In the genomic region with DNA sequence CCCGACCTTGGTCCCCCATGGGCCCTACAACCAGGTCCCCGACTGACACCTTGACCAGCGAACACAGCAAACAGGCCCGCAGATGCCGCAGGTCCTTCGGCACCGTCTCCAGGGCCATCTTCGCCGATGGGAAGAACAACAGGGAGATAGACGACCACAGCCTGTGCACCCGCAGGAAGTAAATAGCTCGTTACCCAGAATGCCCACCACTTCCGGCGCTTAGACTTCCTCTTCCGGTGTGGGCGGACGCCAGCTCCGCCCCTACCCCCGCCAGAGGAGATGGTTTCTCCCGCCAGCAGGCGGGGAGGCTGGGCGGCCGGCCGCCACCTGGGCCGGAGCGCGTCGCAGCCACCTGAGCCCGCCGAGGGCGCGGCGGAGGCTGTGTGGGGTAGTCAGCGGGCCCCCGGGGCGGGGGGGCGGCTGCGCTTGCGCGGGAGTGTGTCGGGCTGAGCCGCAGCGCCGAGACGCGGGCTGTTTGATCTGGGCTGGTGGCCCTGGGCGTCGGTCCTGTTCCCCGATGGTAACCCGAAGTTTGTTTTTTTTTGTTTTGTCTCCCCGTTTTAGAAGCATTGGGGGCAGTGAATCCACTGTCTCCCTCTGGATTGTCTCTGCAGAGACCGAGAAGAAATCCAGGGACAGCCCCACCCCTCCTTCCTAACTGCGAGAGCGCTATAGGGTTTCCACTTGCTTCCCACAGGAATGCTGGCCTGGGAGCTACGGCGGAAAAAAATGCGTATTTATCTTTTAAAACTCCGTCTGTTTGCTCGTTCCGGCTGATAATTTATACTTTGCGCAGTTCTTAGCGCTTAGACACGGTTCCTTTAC, we compare ENCODE assay signal across 8 cellular contexts. TPM values are rescaled to one million over a fixed set of nuclear protein-coding genes. Genes with fewer than 3 reads are reported as not detected.
A peak's percentile ranks its signal among the peaks of the same experiment; 100 is the strongest.
DNase-seq lines count a peak whose midpoint lies in the region; ATAC-seq and TF ChIP-seq lines count a peak whose summit lies in the region.

SUPT4H1 (minus strand) TSS at position 184 of the 825 bp plus-strand sequence; CDS start at position 118, 66 bp downstream.

- CTCF ChIA-PET in activated B cell treated with CpG ODN at 0.5 μM for 24 hours (lab: Charles Lee) = interaction anchor here (0.8 to 3.1 kb wide), 12 partner anchors 8 to 161 kb away, joined by 3 to 42 read pairs (median 6); partner anchors contain the start of genes MTMR4 and RNF43

- POLR2A ChIA-PET in activated B cell treated with CpG ODN at 0.5 μM for 24 hours (lab: Charles Lee) = interaction anchor here (0.5 to 8.6 kb wide), 21 partner anchors 8 to 1479 kb away, joined by 3 to 859 read pairs (median 6); partner anchors contain the start of genes HSF5, MKS1, MTMR4 and RAD51C

- no peaks in the 10 kb centered on the region for H3K9me3 Mint-ChIP-seq in activated B cell treated with CpG ODN at 0.5 μM for 24 hours

- H3K4me3 Mint-ChIP-seq in activated B cell treated with CpG ODN at 0.5 μM for 24 hours = peak within 1 kb of the TSS; percentile 100

- peak within 1 kb of the TSS; percentile 97 for H3K27ac Mint-ChIP-seq in activated B cell treated with CpG ODN at 0.5 μM for 24 hours

- H3K36me3 ChIP-seq in spleen = peaks cover 5 to 39% (median 38%) of the 10 kb centered on the region in 6 donors

- peaks cover 49% of the 10 kb centered on the region for H3K4me1 Mint-ChIP-seq in activated B cell treated with CpG ODN at 0.5 μM for 24 hours

- H3K4me3 ChIP-seq in spleen = peak within 1 kb of the TSS; percentile 71 to 96 (median 87)

- no peaks in the 10 kb centered on the region for H3K27me3 ChIP-seq in spleen (replicated peaks in 1 of 7)

- DNase-seq in AG09319 (ENCODE audit: extremely low read depth, low read depth) (peak; percentile 76), NCI-H2227 treated with DMSO at 0.1 percent for 48 hours (lab: John Stamatoyannopoulos, UW) (peak; percentile 92), activated B cell treated with CpG ODN at 0.5 μM for 24 hours (peak; percentile 91), iris pigment epithelial cell (ENCODE audit: low read depth) (peak; percentile 93), spleen (peak; percentile 97)
- peak; percentile 93 for DNase-seq in central memory CD4-positive, alpha-beta T cell

- no peak for TF ChIP-seq CTCF in AG09319 (IDR thresholded peaks at IDR 0.05; ENCODE audit: low read depth, low read length)
- no peak for TF ChIP-seq CTCF in activated B cell treated with CpG ODN at 0.5 μM for 24 hours (IDR thresholded peaks at IDR 0.05)
- TF ChIP-seq CTCF in spleen (IDR thresholded peaks at IDR 0.05 in 8 of 11, conservative IDR thresholded peaks at IDR 0.05 in 3 of 11) = peak in 7 of 11 experiments; percentile 12 to 49 (median 33)

- intact Hi-C loops in activated B cell treated with CpG ODN at 0.5 μM for 24 hours (cut with micrococcal nuclease) (loop anchor here (1.0 to 2.0 kb wide), 8 partner anchors 8 to 166 kb away; partner anchors contain the start of genes MTMR4 and RNF43), spleen (cut with DNase I; ENCODE audit: low total_unique reads) (no loop called here)

- H3K9me3 ChIP-seq in spleen = no peaks in the 10 kb centered on the region

- 0 to 1% (median 0%) methylated on average over 52 to 63 of the region's 63 CpGs for WGBS in spleen, 5 donors

- H3K36me3 Mint-ChIP-seq in activated B cell treated with CpG ODN at 0.5 μM for 24 hours (ENCODE audit: low read depth) = peaks cover 40% of the 10 kb centered on the region

- peak; percentile 95 for ATAC-seq in GM19025 (IDR thresholded peaks at IDR 0.05; ENCODE audit: low read depth, unreplicated experiment)
- peak; percentile 82 for ATAC-seq in HG03196 (IDR thresholded peaks at IDR 0.05; ENCODE audit: unreplicated experiment)
- ATAC-seq in activated B cell treated with CpG ODN at 0.5 μM for 24 hours (ENCODE audit: low read depth) = peak; percentile 92

- peak within 1 kb of the TSS; percentile 94 to 98 (median 97) for H3K27ac ChIP-seq in spleen

- TF ChIP-seq POLR2A in spleen (IDR thresholded peaks at IDR 0.05) = peak; percentile 39 to 90 (median 90)

- peaks cover 14 to 62% (median 43%) of the 10 kb centered on the region in 6 donors for H3K4me1 ChIP-seq in spleen

- H3K27me3 Mint-ChIP-seq in activated B cell treated with CpG ODN at 0.5 μM for 24 hours = no peaks in the 10 kb centered on the region

RNA-seq across cellular contexts. Expression of gene SUPT4H1, which starts in this region (rescaled TPM):
- total RNA-seq in activated B cell treated with CpG ODN at 0.5 μM for 24 hours (90.2 and 100 TPM in 2 replicates), spleen (10 to 100 TPM; 37.8 to 80.5 (median 64.0) TPM)
- 100 to 1,000 TPM in 2 of 3 donors, 10 to 100 TPM in 1; 77.0 to 106 (median 104) TPM for polyA plus RNA-seq in spleen

Comparison
In these comparisons a context has a peak if more than half of its experiments do, and no peak if none do; other contexts are left out.
1. Peak in every context shown above with its lines: DNase-seq, ATAC-seq, H3K4me3 ChIP-seq and H3K27ac ChIP-seq.
2. CTCF ChIP-seq: peak in spleen (7 of 11); none in AG09319 (single experiment) and activated B cell treated with CpG ODN at 0.5 μM for 24 hours (single experiment).